Comparison of ENCODE assay signal across 24 cellular contexts in the genomic region with DNA sequence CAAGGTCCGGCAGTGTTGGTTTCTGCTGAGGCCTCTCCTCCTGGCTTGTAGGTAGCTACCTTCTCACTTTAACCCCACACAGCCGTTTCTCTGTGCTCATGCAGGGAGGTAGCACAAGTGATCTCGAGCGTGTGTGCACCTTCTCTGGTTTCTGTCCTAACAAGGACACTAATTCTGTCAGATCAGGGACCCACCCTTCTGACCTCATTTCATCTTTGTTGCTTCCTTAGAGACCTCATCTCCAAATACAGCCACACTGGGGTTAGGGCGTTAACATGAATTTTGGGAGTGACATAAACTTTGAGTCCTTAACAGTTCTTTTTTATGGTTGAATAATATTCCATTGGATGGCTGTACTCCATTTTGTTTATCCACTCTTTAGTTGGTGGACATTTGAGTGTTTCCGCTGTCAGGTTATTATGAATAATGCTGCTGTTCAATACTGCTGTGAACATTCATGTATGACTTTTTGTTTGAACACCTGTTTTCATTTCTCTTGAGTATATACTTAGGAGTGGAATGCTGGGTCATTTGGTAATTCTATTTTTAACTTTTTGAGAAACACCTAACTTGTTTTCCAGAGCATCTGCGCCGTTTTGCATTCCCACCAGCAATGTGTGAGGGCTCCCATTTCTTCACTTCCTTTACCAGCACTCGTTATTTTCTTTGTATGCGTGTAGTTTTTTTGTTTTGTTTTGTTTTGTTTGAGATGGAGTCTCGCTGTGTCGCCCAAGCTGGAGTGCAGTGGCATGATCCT. TPM values are rescaled to one million over a fixed set of nuclear protein-coding genes. Genes with fewer than 3 reads are reported as not detected.
DNase-seq lines count a peak whose midpoint lies in the region; TF ChIP-seq lines count a peak whose summit lies in the region.
"Had no signal": no experiment of that assay in that cellular context is flagged by ENCODE, and none has a peak within 500 bp of the region (broad histone marks: within the 10 kb centered on the region; RNA-seq: fewer than 3 reads in every experiment).

No MANE protein-coding gene starts in this region.

- DNase-seq in DMS153 (lab: John Stamatoyannopoulos, UW) = peak; percentile 17
- DNase-seq in DMS153 treated with DMSO at 0.1 percent for 48 hours (lab: John Stamatoyannopoulos, UW; ENCODE audit: unreplicated experiment) = no peak
- peak; percentile 17 for DNase-seq in LHCN-M2 (ENCODE audit: low read depth)
- DNase-seq in GM03348 (ENCODE audit: low spot score) = no peak
- no peak for DNase-seq in activated gamma-delta T cell treated with Interleukin-2 at 50 U/mL for 16 hours
- DNase-seq in A172 (ENCODE audit: low spot score) = no peak
- DNase-seq: activated CD4-positive, alpha-beta T cell treated with anti-CD3 and anti-CD28 coated beads, Interleukin-2, amount 10 ng/mL, durations not matched to agents 24 days and 14 days; activated CD8-positive, alpha-beta memory T cell treated with anti-CD3 and anti-CD28 coated beads, Interleukin-2, amount 50 U/mL, for 4 hours; activated naive CD8-positive, alpha-beta T cell treated with anti-CD3 and anti-CD28 coated beads for 36 hours; effector memory CD4-positive, alpha-beta T cell; H7; mesenchymal stem cell; naive thymus-derived CD4-positive, alpha-beta T cell; NCI-H1436; NK-92 treated with Interleukin-12 subunit alpha and Interleukin-12 subunit beta, amount 100 ng/mL, for 24 hours; ovary; Peyer's patch; right cardiac atrium; T-helper 2 cell; upper lobe of left lung had no signal

- H3K9me3 Mint-ChIP-seq in dendritic cell treated with granulocyte-macrophage colony-stimulating factor and Interleukin-4, amounts not matched to agents 40 ng/mL and 50 ng/mL, for 4 days = no peaks in the 10 kb centered on the region

- H3K27ac ChIP-seq in neutrophil = peak overlapping the region; percentile 79
- H3K27ac ChIP-seq: 22Rv1, ovary, Peyer's patch had no signal

- H3K27me3 Mint-ChIP-seq in dendritic cell treated with granulocyte-macrophage colony-stimulating factor and Interleukin-4, amounts not matched to agents 40 ng/mL and 50 ng/mL, for 4 days = no peaks in the 10 kb centered on the region
- H3K27me3 Mint-ChIP-seq: activated CD4-positive, alpha-beta T cell treated with anti-CD3 and anti-CD28 coated beads, Interleukin-2, amount 10 ng/mL, durations not matched to agents 24 days and 14 days; activated naive CD8-positive, alpha-beta T cell treated with anti-CD3 and anti-CD28 coated beads for 36 hours; activated T-helper 17 cell treated with anti-CD3 and anti-CD28 coated beads, Interleukin-2, amount 50 U/mL, for 72 hours; naive thymus-derived CD4-positive, alpha-beta T cell had no signal

- H3K4me1 ChIP-seq in neutrophil (ENCODE audit: control insufficient read depth in 1 of 2, insufficient read depth in 1 of 2, low read depth in 1 of 2, low read length in 1 of 2) = peaks cover 24 to 30% of the 10 kb centered on the region in 2 experiments

- H3K4me1 Mint-ChIP-seq in dendritic cell treated with granulocyte-macrophage colony-stimulating factor and Interleukin-4, amounts not matched to agents 40 ng/mL and 50 ng/mL, for 4 days (ENCODE audit: low read depth) = peaks cover 25% of the 10 kb centered on the region

- H3K36me3 ChIP-seq in neutrophil = peaks cover 12% of the 10 kb centered on the region
- H3K36me3 ChIP-seq: ovary had no signal

- H3K27ac Mint-ChIP-seq in dendritic cell treated with granulocyte-macrophage colony-stimulating factor and Interleukin-4, amounts not matched to agents 40 ng/mL and 50 ng/mL, for 4 days = peak overlapping the region; percentile 35
- H3K27ac Mint-ChIP-seq: activated CD4-positive, alpha-beta T cell treated with anti-CD3 and anti-CD28 coated beads, Interleukin-2, amount 10 ng/mL, durations not matched to agents 24 days and 14 days; activated naive CD8-positive, alpha-beta T cell treated with anti-CD3 and anti-CD28 coated beads for 36 hours; activated T-helper 17 cell treated with anti-CD3 and anti-CD28 coated beads, Interleukin-2, amount 50 U/mL, for 72 hours had no signal

- peaks cover 35% of the 10 kb centered on the region for H3K36me3 Mint-ChIP-seq in dendritic cell treated with granulocyte-macrophage colony-stimulating factor and Interleukin-4, amounts not matched to agents 40 ng/mL and 50 ng/mL, for 4 days (ENCODE audit: low read depth)

- no peaks in the 10 kb centered on the region for H3K27me3 ChIP-seq in neutrophil
- H3K27me3 ChIP-seq: ovary, Peyer's patch, upper lobe of left lung had no signal

- TF ChIP-seq CTCF in neutrophil (IDR thresholded peaks at IDR 0.05) = no peak

- intact Hi-C loops in dendritic cell treated with granulocyte-macrophage colony-stimulating factor and Interleukin-4, amounts not matched to agents 40 ng/mL and 50 ng/mL, for 4 days (cut with micrococcal nuclease) = no loop called here

- H3K4me3 ChIP-seq in neutrophil (ENCODE audit: low read depth in 1 of 2, low read length in 1 of 2) = peak overlapping the region in 1 of 2 experiments; percentile 19
- H3K4me3 ChIP-seq: ovary, Peyer's patch, upper lobe of left lung had no signal

- no peaks in the 10 kb centered on the region for H3K9me3 ChIP-seq in neutrophil
- H3K9me3 ChIP-seq: ovary, Peyer's patch, upper lobe of left lung had no signal

- no peak overlapping the region for H3K4me3 Mint-ChIP-seq in dendritic cell treated with granulocyte-macrophage colony-stimulating factor and Interleukin-4, amounts not matched to agents 40 ng/mL and 50 ng/mL, for 4 days
- H3K4me3 Mint-ChIP-seq: activated CD4-positive, alpha-beta T cell treated with anti-CD3 and anti-CD28 coated beads, Interleukin-2, amount 10 ng/mL, durations not matched to agents 24 days and 14 days; activated naive CD8-positive, alpha-beta T cell treated with anti-CD3 and anti-CD28 coated beads for 36 hours; activated T-helper 17 cell treated with anti-CD3 and anti-CD28 coated beads, Interleukin-2, amount 50 U/mL, for 72 hours had no signal

RNA-seq across cellular contexts. Expression of a gene that starts 57.5 kb away (rescaled TPM):
- 13.2 and 14.9 TPM in 2 replicates for total RNA-seq in LHCN-M2 (2014; rRNA removed)
- 4.8 TPM for polyA plus RNA-seq in LHCN-M2 (2012)
- 15.4 and 15.8 TPM in 2 replicates for total RNA-seq in A172 (2014; rRNA removed; shearing (Covaris generic))

Comparison
In these comparisons a context has a peak if more than half of its experiments do, and no peak if none do; other contexts are left out.
1. DNase-seq: peak in DMS153 (single experiment) and LHCN-M2 (single experiment); none in DMS153 treated with DMSO at 0.1 percent for 48 hours (single experiment), GM03348 (single experiment), activated gamma-delta T cell treated with Interleukin-2 at 50 U/mL for 16 hours (single experiment) and A172 (single experiment).